Comparison of ENCODE assay signal across 8 cellular contexts in the genomic region with DNA sequence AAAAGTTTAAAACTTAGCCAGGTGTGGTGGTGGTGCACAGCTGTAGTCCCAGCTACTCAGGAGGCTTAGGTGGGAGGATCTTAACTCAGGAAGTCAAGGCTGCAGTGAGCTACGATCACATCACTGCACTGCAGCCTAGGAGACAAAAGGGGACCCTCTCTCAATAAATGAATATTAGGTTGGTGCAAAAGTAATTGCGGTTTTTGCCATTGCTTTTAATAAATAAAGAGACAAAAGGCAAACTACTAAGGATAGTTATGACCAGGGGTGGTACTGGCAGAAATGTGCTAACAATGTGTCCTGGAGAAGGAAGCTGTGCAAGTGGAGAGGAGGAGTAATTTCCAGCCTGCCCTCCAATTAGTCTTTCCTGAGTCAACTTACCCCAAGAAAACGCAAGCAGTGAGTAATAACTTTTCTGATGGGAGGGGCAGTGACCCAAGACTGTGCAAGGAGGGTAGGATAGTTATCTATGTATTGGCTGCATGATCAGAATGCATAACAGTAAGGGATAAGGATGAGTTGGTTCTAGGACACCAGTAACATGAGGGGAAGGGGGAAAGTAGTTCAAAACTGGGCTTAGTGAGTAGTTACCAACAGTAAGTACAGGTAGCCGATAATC. TPM values are rescaled to one million over a fixed set of nuclear protein-coding genes. Genes with fewer than 3 reads are reported as not detected.
DNase-seq lines count a peak whose midpoint lies in the region; ATAC-seq, FAIRE-seq and TF ChIP-seq lines count a peak whose summit lies in the region.
"Had no signal": no experiment of that assay in that cellular context is flagged by ENCODE, and none has a peak within 500 bp of the region (broad histone marks: within the 10 kb centered on the region; RNA-seq: fewer than 3 reads in every experiment).

No MANE protein-coding gene starts in this region.

- H3K4me1 ChIP-seq in RWPE2 (ENCODE audit: insufficient read depth, poor library complexity, severe bottlenecking): peaks cover 47% of the 10 kb centered on the region
- H3K4me1 ChIP-seq in esophagus (ENCODE audit: control insufficient read depth in 2 of 2, insufficient read depth in 2 of 2, low read length in 1 of 2): peaks cover 0 to 4% of the 10 kb centered on the region in 2 donors
- H3K4me1 ChIP-seq in rectal smooth muscle tissue (ENCODE audit: control insufficient read depth, insufficient read depth, low read length): peaks cover 9% of the 10 kb centered on the region

- H3K4me3 ChIP-seq in RWPE2 (ENCODE audit: severe bottlenecking) (peak overlapping the region; percentile 50), esophagus (ENCODE audit: low read depth in 1 of 2, low read length in 2 of 2) (peak overlapping the region; percentile 2 to 71), rectal smooth muscle tissue (ENCODE audit: low read length) (peak overlapping the region; percentile 87)

- no peak for TF ChIP-seq POLR2A in H54 (IDR thresholded peaks at IDR 0.05; ENCODE audit: low read depth, low read length)
- no peak for TF ChIP-seq POLR2A in GM12892 (IDR thresholded peaks at IDR 0.05; ENCODE audit: low read depth, low read length)

- H3K27ac ChIP-seq in RWPE2 (ENCODE audit: poor library complexity, severe bottlenecking) (peak overlapping the region; percentile 72), esophagus (ENCODE audit: low read depth in 2 of 2, low read length in 1 of 2) (peak overlapping the region; percentile 0 to 36), rectal smooth muscle tissue (ENCODE audit: low read depth, low read length) (no peak overlapping the region)

- FAIRE-seq in H54 (lab: Jason Lieb, UNC): peak; percentile 86
- no peak for FAIRE-seq in GM12892 (lab: Jason Lieb, UNC)

- H3K9ac ChIP-seq in rectal smooth muscle tissue (ENCODE audit: low read length): no peak overlapping the region

- peak; percentile 49 for DNase-seq in H54 (ENCODE audit: insufficient read length, low spot score)
- no peak for DNase-seq in RWPE2 (ENCODE audit: low spot score)
- DNase-seq in GM12892 (ENCODE audit: insufficient read length): no peak
- DNase-seq: NCI-H1417 had no signal

- H3K27me3 ChIP-seq in RWPE2 (ENCODE audit: insufficient read depth, poor library complexity, severe bottlenecking) (no peaks in the 10 kb centered on the region), esophagus (ENCODE audit: control insufficient read depth in 1 of 2, insufficient read depth in 2 of 2, low read length in 2 of 2) (no peaks in the 10 kb centered on the region), rectal smooth muscle tissue (ENCODE audit: control insufficient read depth, insufficient read depth, low read length) (no peaks in the 10 kb centered on the region)

- ATAC-seq in RWPE2 (ENCODE audit: low read depth) (peak; percentile 63), GM19035 (IDR thresholded peaks at IDR 0.05; ENCODE audit: unreplicated experiment) (no peak), HG03045 (IDR thresholded peaks at IDR 0.05; ENCODE audit: unreplicated experiment) (no peak)

- H3K9me3 ChIP-seq in RWPE2 (ENCODE audit: severe bottlenecking) (no peaks in the 10 kb centered on the region), esophagus (ENCODE audit: control insufficient read depth in 2 of 2, insufficient read depth in 1 of 2, low read depth in 1 of 2, low read length in 1 of 2) (no peaks in the 10 kb centered on the region)

- peaks cover 13% of the 10 kb centered on the region; the same call in 1 of the 2 replicates for H3K36me3 ChIP-seq in RWPE2 (ENCODE audit: low read depth)
- H3K36me3 ChIP-seq in esophagus (ENCODE audit: control insufficient read depth in 2 of 2, insufficient read depth in 2 of 2, low read length in 1 of 2): no peaks in the 10 kb centered on the region
- H3K36me3 ChIP-seq in rectal smooth muscle tissue (ENCODE audit: control insufficient read depth, insufficient read depth, low read length): no peaks in the 10 kb centered on the region

- no peak for TF ChIP-seq CTCF in RWPE2 (IDR thresholded peaks at IDR 0.05; ENCODE audit: poor library complexity, severe bottlenecking)

- WGBS in esophagus, 2 donors: 54% methylated on average over 4 of the region's 4 CpGs

RNA-seq across cellular contexts. Expression of a gene that starts 1.5 kb away (rescaled TPM):
- polyA plus RNA-seq in esophagus: 1 to 10 TPM; 6.0 to 8.4 TPM
- 2.0 TPM for polyA plus RNA-seq in GM12892 (2012; ENCODE audit: missing spikeins)

Comparison
In these comparisons a context has a peak if more than half of its experiments do, and no peak if none do; other contexts are left out.
1. H3K4me3 ChIP-seq: peak in every context shown above with its lines; median percentile 87 in rectal smooth muscle tissue; 50 in RWPE2; 36 in esophagus.